In genomic region chr19:10618846-10619245, GRCh38 we compare ENCODE assay signal across 13 cellular contexts. TPM values are rescaled to one million over a fixed set of nuclear protein-coding genes. Genes with fewer than 3 reads are reported as not detected.
"Had no signal": no experiment of that assay in that cellular context is flagged by ENCODE, and none has a peak within 500 bp of the region (broad histone marks: within the 10 kb centered on the region; RNA-seq: fewer than 3 reads in every experiment).

No MANE protein-coding gene starts in this region.

- H3K27ac Mint-ChIP-seq: activated CD4-positive, alpha-beta memory T cell treated with anti-CD3 and anti-CD28 coated beads for 36 hours had no signal

- H3K9me3 ChIP-seq: thoracic aorta had no signal

- H3K27me3 Mint-ChIP-seq: activated CD4-positive, alpha-beta memory T cell treated with anti-CD3 and anti-CD28 coated beads for 36 hours; stimulated activated naive B cell treated with anti-CD40 and anti-IgM and Interleukin-4, amounts not matched to agents 10 μg/mL and 1 μg/mL and 100 μg/mL, for 72 hours had no signal

- H3K27me3 ChIP-seq: brain microvascular endothelial cell had no signal

- ATAC-seq: sciatic nerve; stimulated activated naive B cell treated with anti-CD40 and anti-IgM and Interleukin-4, amounts not matched to agents 10 μg/mL and 1 μg/mL and 100 μg/mL, for 72 hours had no signal

- H3K4me3 Mint-ChIP-seq: activated CD4-positive, alpha-beta memory T cell treated with anti-CD3 and anti-CD28 coated beads for 36 hours; neural crest cell; stimulated activated naive B cell treated with anti-CD40 and anti-IgM and Interleukin-4, amounts not matched to agents 10 μg/mL and 1 μg/mL and 100 μg/mL, for 72 hours had no signal

- H3K36me3 ChIP-seq: thoracic aorta had no signal

- H3K4me3 ChIP-seq: coronary artery had no signal

- DNase-seq: activated CD4-positive, alpha-beta memory T cell treated with anti-CD3 and anti-CD28 coated beads for 36 hours; activated CD4-positive, alpha-beta T cell treated with anti-CD3 and anti-CD28 coated beads for 4 hours; activated T-cell treated with anti-CD3 and anti-CD28 coated beads for 4 hours; brain microvascular endothelial cell; central memory CD4-positive, alpha-beta T cell; stimulated activated naive B cell treated with anti-CD40 and anti-IgM and Interleukin-4, amounts not matched to agents 10 μg/mL and 1 μg/mL and 100 μg/mL, for 72 hours; SW 1271; T-helper 2 cell had no signal

- H3K9me3 Mint-ChIP-seq: activated CD4-positive, alpha-beta memory T cell treated with anti-CD3 and anti-CD28 coated beads for 36 hours; neural crest cell; stimulated activated naive B cell treated with anti-CD40 and anti-IgM and Interleukin-4, amounts not matched to agents 10 μg/mL and 1 μg/mL and 100 μg/mL, for 72 hours had no signal

RNA-seq across cellular contexts. Expression of gene AP1M2, which starts 31.7 kb away (rescaled TPM):
- total RNA-seq: activated CD4-positive, alpha-beta memory T cell treated with anti-CD3 and anti-CD28 coated beads for 36 hours; neural crest cell; pulmonary artery endothelial cell; sciatic nerve had no signal
